Comparison of ENCODE assay signal across 1 cellular context in the genomic region with DNA sequence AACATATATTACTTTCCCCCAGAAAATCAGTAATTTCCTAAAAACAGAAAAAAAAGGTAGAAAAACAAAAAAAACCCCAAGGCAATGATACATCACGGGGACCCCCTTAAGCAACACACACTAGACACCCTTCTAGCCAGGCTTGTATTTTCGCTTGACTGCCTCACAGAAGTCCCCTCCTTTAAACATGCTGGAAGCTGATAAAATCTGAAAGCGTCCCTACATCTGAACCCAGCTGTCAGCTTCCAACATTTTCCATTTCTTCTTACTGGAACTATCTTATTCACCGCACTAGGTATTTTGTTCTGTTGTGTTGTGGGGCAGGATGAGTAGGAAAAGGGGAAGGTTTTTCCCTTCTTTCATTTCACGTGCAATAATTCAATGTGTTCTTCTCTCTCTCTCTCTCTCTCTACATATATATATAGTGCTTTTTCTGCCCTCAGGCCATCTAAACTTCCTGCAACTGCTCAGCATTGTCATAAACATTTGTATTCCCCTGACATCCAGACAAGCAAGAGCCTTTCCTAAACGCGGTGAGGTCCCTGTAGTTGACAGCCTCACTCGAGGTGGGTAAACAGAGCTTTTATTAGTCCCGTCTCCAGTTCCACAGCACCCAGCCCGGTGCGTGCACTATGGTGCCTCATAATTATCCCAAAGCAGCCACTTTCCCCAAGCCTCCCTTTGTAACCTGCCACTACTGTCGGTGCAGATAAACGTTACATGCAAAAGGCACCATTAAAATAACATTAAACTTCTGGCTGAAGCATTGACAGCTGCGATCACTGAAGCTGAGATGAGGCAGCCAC.
TF ChIP-seq lines count a peak whose summit lies in the region.

No MANE protein-coding gene starts in this region.

TF ChIP-seq in SK-N-SH, 30 proteins besides CTCF, POLR2A, EP300 and RAD21 (continued from another document):
- TF ChIP-seq GABPA (IDR thresholded peaks at IDR 0.05; ENCODE audit: low read depth): no peak
- TF ChIP-seq MXI1 (IDR thresholded peaks at IDR 0.05; ENCODE audit: low read depth, low read length): peak; percentile 40; the same call in 1 of the 2 replicates
